Comparison of ENCODE assay signal across 27 cellular contexts in genomic region chr6:4347877-4348276, GRCh38.
A peak's percentile ranks its signal among the peaks of the same experiment; 100 is the strongest.
DNase-seq lines count a peak whose midpoint lies in the region; ATAC-seq, FAIRE-seq and TF ChIP-seq lines count a peak whose summit lies in the region.
"Had no signal": no experiment of that assay in that cellular context is flagged by ENCODE, and none has a peak within 500 bp of the region (broad histone marks: within the 10 kb centered on the region; RNA-seq: fewer than 3 reads in every experiment).

No MANE protein-coding gene starts in this region.

- peak; percentile 20 for DNase-seq in endodermal cell
- DNase-seq in stomach: no peak
- DNase-seq in GM12891 (ENCODE audit: insufficient read length, low spot score): no peak
- DNase-seq in DMS153 treated with DMSO at 0.1 percent for 48 hours (lab: John Stamatoyannopoulos, UW; ENCODE audit: unreplicated experiment): no peak
- no peak for DNase-seq in foreskin fibroblast
- DNase-seq: AML-193; CD4-positive, alpha-beta T cell; DMS79; GDM1; HCEC 1CT; KG1; MM.1S; NCI-H1694 treated with DMSO at 0.1 percent for 48 hours; NCI-H2081; NCI-H226; NCI-H510A; NCI-H69; OCI-M1; Peyer's patch; SIG-M5 had no signal

- no peak overlapping the region for H3K4me3 Mint-ChIP-seq in endodermal cell
- H3K4me3 Mint-ChIP-seq: CD4-positive, alpha-beta T cell had no signal

- intact Hi-C loops in stomach (cut with DNase I; ENCODE audit: low total_unique reads): no loop called here

- FAIRE-seq in GM12891 (lab: Jason Lieb, UNC): no peak
- FAIRE-seq: A549, H1 had no signal

- no peak for TF ChIP-seq CTCF in endodermal cell (conservative IDR thresholded peaks at IDR 0.05)
- TF ChIP-seq CTCF in stomach (IDR thresholded peaks at IDR 0.05): no peak
- no peak for TF ChIP-seq CTCF in foreskin fibroblast (IDR thresholded peaks at IDR 0.05; ENCODE audit: low read depth, low read length)

- TF ChIP-seq EP300 in stomach (IDR thresholded peaks at IDR 0.05): no peak

- H3K9ac ChIP-seq in endodermal cell (ENCODE audit: extremely low read depth, low read length, poor library complexity, severe bottlenecking) (no peak overlapping the region), muscle layer of colon (ENCODE audit: low read length) (no peak overlapping the region)
- H3K9ac ChIP-seq: BLaER1 treated with 17β-estradiol and CSF1 and Interleukin-3, amounts not matched to agents 10 nM and 100 nM had no signal

- H3K27ac Mint-ChIP-seq in endodermal cell: no peak overlapping the region
- H3K27ac Mint-ChIP-seq: CD4-positive, alpha-beta T cell had no signal

- no peak for TF ChIP-seq POLR2A in stomach (IDR thresholded peaks at IDR 0.05)
- no peak for TF ChIP-seq POLR2A in GM12891 (IDR thresholded peaks at IDR 0.05; ENCODE audit: low read depth, low read length)

- H3K36me3 Mint-ChIP-seq in endodermal cell (ENCODE audit: low read depth): no peaks in the 10 kb centered on the region

- H3K9me3 Mint-ChIP-seq in endodermal cell: no peaks in the 10 kb centered on the region
- H3K9me3 Mint-ChIP-seq: CD4-positive, alpha-beta T cell had no signal

- H3K4me3 ChIP-seq in endodermal cell (ENCODE audit: low read length): no peak overlapping the region
- no peak overlapping the region for H3K4me3 ChIP-seq in muscle layer of colon (ENCODE audit: low read depth in 1 of 2, low read length in 2 of 2)
- H3K4me3 ChIP-seq in stomach: no peak overlapping the region
- no peak overlapping the region for H3K4me3 ChIP-seq in foreskin fibroblast (ENCODE audit: low read depth in 1 of 2, low read length in 2 of 2)
- H3K4me3 ChIP-seq: A549; BLaER1 treated with 17β-estradiol and CSF1 and Interleukin-3, amounts not matched to agents 10 nM and 100 nM; GM12878; Peyer's patch; SK-N-MC had no signal

- peaks cover 9% of the 10 kb centered on the region for H3K27me3 Mint-ChIP-seq in endodermal cell (ENCODE audit: insufficient read depth)

- H3K27ac ChIP-seq in endodermal cell (ENCODE audit: low read depth, low read length): no peak overlapping the region
- H3K27ac ChIP-seq in muscle layer of colon (ENCODE audit: low read depth, low read length): peak overlapping the region; percentile 41
- H3K27ac ChIP-seq in stomach: peak overlapping the region in 3 of 5 donors; percentile 29 to 82 (median 61)
- H3K27ac ChIP-seq: BLaER1 treated with 17β-estradiol and CSF1 and Interleukin-3, amounts not matched to agents 10 nM and 100 nM; SK-N-MC had no signal

- no peaks in the 10 kb centered on the region for H3K4me1 ChIP-seq in endodermal cell (ENCODE audit: control insufficient read depth, insufficient read depth, low read length)
- H3K4me1 ChIP-seq in muscle layer of colon (ENCODE audit: insufficient read depth, low read length): peaks cover 43% of the 10 kb centered on the region
- H3K4me1 ChIP-seq in stomach: peaks cover 0 to 43% (median 13%) of the 10 kb centered on the region in 4 donors

- no peaks in the 10 kb centered on the region for H3K4me1 Mint-ChIP-seq in endodermal cell

- ATAC-seq in HG03442 (IDR thresholded peaks at IDR 0.05; ENCODE audit: unreplicated experiment): peak; percentile 10
- ATAC-seq: A549 had no signal

- no peaks in the 10 kb centered on the region for H3K36me3 ChIP-seq in endodermal cell (ENCODE audit: control insufficient read depth, insufficient read depth, low read length)
- H3K36me3 ChIP-seq in muscle layer of colon (ENCODE audit: insufficient read depth, low read length): no peaks in the 10 kb centered on the region
- no peaks in the 10 kb centered on the region for H3K36me3 ChIP-seq in stomach
- H3K36me3 ChIP-seq: BLaER1 treated with 17β-estradiol and CSF1 and Interleukin-3, amounts not matched to agents 10 nM and 100 nM; Peyer's patch had no signal

- 92 to 94% methylated on average over 5 to 9 of the region's 9 CpGs for WGBS in endodermal cell (ENCODE audit: insufficient coverage in 1 of 2, insufficient read length in 1 of 2), 2 experiments
- WGBS in stomach, 5 donors: 79 to 98% (median 93%) methylated on average over 7 to 9 of the region's 9 CpGs

- H3K27me3 ChIP-seq in endodermal cell (ENCODE audit: control insufficient read depth, insufficient read depth, low read length, poor library complexity, severe bottlenecking): no peaks in the 10 kb centered on the region
- no peaks in the 10 kb centered on the region for H3K27me3 ChIP-seq in muscle layer of colon (ENCODE audit: control insufficient read depth in 1 of 2, insufficient read depth in 2 of 2, low read length in 2 of 2)
- peaks cover 0 to 7% (median 0%) of the 10 kb centered on the region in 3 donors for H3K27me3 ChIP-seq in stomach
- H3K27me3 ChIP-seq: BLaER1 treated with 17β-estradiol and CSF1 and Interleukin-3, amounts not matched to agents 10 nM and 100 nM; Peyer's patch had no signal

- no peaks in the 10 kb centered on the region for H3K9me3 ChIP-seq in endodermal cell (ENCODE audit: control insufficient read depth, low read length)
- H3K9me3 ChIP-seq in muscle layer of colon (ENCODE audit: low read length): no peaks in the 10 kb centered on the region
- no peaks in the 10 kb centered on the region for H3K9me3 ChIP-seq in stomach
- H3K9me3 ChIP-seq: A549; BLaER1 treated with 17β-estradiol and CSF1 and Interleukin-3, amounts not matched to agents 10 nM and 100 nM; Peyer's patch had no signal

TF ChIP-seq in GM12891, 5 proteins besides CTCF, POLR2A, EP300 and RAD21:
- TF ChIP-seq SPI1 (IDR thresholded peaks at IDR 0.05; ENCODE audit: low read depth, low read length) (no peak), PAX5 (IDR thresholded peaks at IDR 0.05; ENCODE audit: insufficient read depth, low read length, severe bottlenecking) (no peak), TAF1 (IDR thresholded peaks at IDR 0.05; ENCODE audit: low read depth, low read length) (no peak), POU2F2 (IDR thresholded peaks at IDR 0.05; ENCODE audit: low read depth, low read length) (no peak), POLR2AphosphoS5 (IDR thresholded peaks at IDR 0.05; ENCODE audit: low read depth, low read length) (no peak)
